8 cellular contexts compared by ENCODE assay signal in genomic region chrX:77785746-77786548, GRCh38. TPM values are rescaled to one million over a fixed set of nuclear protein-coding genes. Genes with fewer than 3 reads are reported as not detected.
DNase-seq lines count a peak whose midpoint lies in the region; ATAC-seq and TF ChIP-seq lines count a peak whose summit lies in the region.

A gene with protein sequence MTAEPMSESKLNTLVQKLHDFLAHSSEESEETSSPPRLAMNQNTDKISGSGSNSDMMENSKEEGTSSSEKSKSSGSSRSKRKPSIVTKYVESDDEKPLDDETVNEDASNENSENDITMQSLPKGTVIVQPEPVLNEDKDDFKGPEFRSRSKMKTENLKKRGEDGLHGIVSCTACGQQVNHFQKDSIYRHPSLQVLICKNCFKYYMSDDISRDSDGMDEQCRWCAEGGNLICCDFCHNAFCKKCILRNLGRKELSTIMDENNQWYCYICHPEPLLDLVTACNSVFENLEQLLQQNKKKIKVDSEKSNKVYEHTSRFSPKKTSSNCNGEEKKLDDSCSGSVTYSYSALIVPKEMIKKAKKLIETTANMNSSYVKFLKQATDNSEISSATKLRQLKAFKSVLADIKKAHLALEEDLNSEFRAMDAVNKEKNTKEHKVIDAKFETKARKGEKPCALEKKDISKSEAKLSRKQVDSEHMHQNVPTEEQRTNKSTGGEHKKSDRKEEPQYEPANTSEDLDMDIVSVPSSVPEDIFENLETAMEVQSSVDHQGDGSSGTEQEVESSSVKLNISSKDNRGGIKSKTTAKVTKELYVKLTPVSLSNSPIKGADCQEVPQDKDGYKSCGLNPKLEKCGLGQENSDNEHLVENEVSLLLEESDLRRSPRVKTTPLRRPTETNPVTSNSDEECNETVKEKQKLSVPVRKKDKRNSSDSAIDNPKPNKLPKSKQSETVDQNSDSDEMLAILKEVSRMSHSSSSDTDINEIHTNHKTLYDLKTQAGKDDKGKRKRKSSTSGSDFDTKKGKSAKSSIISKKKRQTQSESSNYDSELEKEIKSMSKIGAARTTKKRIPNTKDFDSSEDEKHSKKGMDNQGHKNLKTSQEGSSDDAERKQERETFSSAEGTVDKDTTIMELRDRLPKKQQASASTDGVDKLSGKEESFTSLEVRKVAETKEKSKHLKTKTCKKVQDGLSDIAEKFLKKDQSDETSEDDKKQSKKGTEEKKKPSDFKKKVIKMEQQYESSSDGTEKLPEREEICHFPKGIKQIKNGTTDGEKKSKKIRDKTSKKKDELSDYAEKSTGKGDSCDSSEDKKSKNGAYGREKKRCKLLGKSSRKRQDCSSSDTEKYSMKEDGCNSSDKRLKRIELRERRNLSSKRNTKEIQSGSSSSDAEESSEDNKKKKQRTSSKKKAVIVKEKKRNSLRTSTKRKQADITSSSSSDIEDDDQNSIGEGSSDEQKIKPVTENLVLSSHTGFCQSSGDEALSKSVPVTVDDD (N-terminal part only) (minus strand): TSS chrX:77786216. CDS start chrX:77786001, 215 bp downstream.

- H3K9ac ChIP-seq in GM23248 = peak within 1 kb of the TSS; percentile 99
- H3K9ac ChIP-seq in neural progenitor cell = peak within 1 kb of the TSS; percentile 98

- H3K27ac ChIP-seq in DOHH2 (ENCODE audit: low read depth, low read length) (peak within 1 kb of the TSS; percentile 77), GM23248 (peak within 1 kb of the TSS; percentile 90), foreskin keratinocyte (peak within 1 kb of the TSS; percentile 97), neural progenitor cell (peak within 1 kb of the TSS; percentile 98)

- H3K4me2 ChIP-seq in DOHH2 (ENCODE audit: low read length) = peak within 1 kb of the TSS; percentile 78
- peak within 1 kb of the TSS; percentile 78 for H3K4me2 ChIP-seq in GM23248 (ENCODE audit: unreplicated experiment)
- H3K4me2 ChIP-seq in neural progenitor cell = peak within 1 kb of the TSS; percentile 68

- no peaks in the 10 kb centered on the region for H3K9me3 ChIP-seq in DOHH2 (ENCODE audit: control insufficient read depth, insufficient read depth, low read length)
- no peaks in the 10 kb centered on the region for H3K9me3 ChIP-seq in GM23248 (ENCODE audit: low read depth)
- no peaks in the 10 kb centered on the region for H3K9me3 ChIP-seq in neural progenitor cell (ENCODE audit: low read depth)

- H3K9me2 ChIP-seq in DOHH2 (replicated peaks; ENCODE audit: control insufficient read depth, low read length) (no peaks in the 10 kb centered on the region), GM23248 (ENCODE audit: insufficient read depth) (no peaks in the 10 kb centered on the region)

- peak within 1 kb of the TSS; percentile 95 for H2AFZ ChIP-seq in GM23248
- peak within 1 kb of the TSS; percentile 65 for H2AFZ ChIP-seq in neural progenitor cell (replicated peaks)

- peak within 1 kb of the TSS; percentile 100 for H3K4me3 Mint-ChIP-seq in neural progenitor cell

- H3K27me3 ChIP-seq in DOHH2 (ENCODE audit: control insufficient read depth, low read length) (no peaks in the 10 kb centered on the region), GM23248 (replicated peaks; ENCODE audit: insufficient read depth) (no peaks in the 10 kb centered on the region), foreskin keratinocyte (no peaks in the 10 kb centered on the region), neural progenitor cell (no peaks in the 10 kb centered on the region)

- H3K9me3 Mint-ChIP-seq in neural progenitor cell = peaks cover 14% of the 10 kb centered on the region

- peak; percentile 93 for ATAC-seq in foreskin keratinocyte

- DNase-seq in GM23248 = peak; percentile 87
- peak; percentile 75 for DNase-seq in LoVo (ENCODE audit: low spot score)
- peak; percentile 68 for DNase-seq in SIG-M5 (lab: John Stamatoyannopoulos, UW)
- DNase-seq in activated gamma-delta T cell treated with Interleukin-2 at 50 U/mL for 16 hours = peak; percentile 67
- peak; percentile 33 to 63 for DNase-seq in foreskin keratinocyte
- peak; percentile 85 for DNase-seq in neural progenitor cell (ENCODE audit: low spot score)
- DNase-seq in stromal cell of bone marrow (ENCODE audit: low read depth) = peak; percentile 59

- peaks cover 3% of the 10 kb centered on the region for H3K27me3 Mint-ChIP-seq in neural progenitor cell (ENCODE audit: insufficient read depth, low read depth)

- peaks cover 23% of the 10 kb centered on the region for H3K4me1 ChIP-seq in DOHH2 (ENCODE audit: control insufficient read depth, low read length)
- H3K4me1 ChIP-seq in GM23248 (ENCODE audit: insufficient read depth) = peaks cover 7% of the 10 kb centered on the region
- no peaks in the 10 kb centered on the region for H3K4me1 ChIP-seq in foreskin keratinocyte
- no peaks in the 10 kb centered on the region for H3K4me1 ChIP-seq in neural progenitor cell

- 0% methylated on average over 22 to 40 of the region's 48 CpGs for WGBS in GM23248 (ENCODE audit: low coverage in 1 of 2, low lambda C conversion rate in 2 of 2, missing lambda C conversion rate in 2 of 2), 2 experiments

- peak within 1 kb of the TSS; percentile 88 for H3K4me3 ChIP-seq in DOHH2 (ENCODE audit: low read length)
- H3K4me3 ChIP-seq in GM23248 = peak within 1 kb of the TSS; percentile 87
- H3K4me3 ChIP-seq in neural progenitor cell = peak within 1 kb of the TSS; percentile 80

- H3F3A ChIP-seq in DOHH2 (ENCODE audit: control insufficient read depth, insufficient read depth) = no peaks in the 10 kb centered on the region
- H3F3A ChIP-seq in GM23248 (ENCODE audit: insufficient read depth) = no peaks in the 10 kb centered on the region
- no peaks in the 10 kb centered on the region for H3F3A ChIP-seq in neural progenitor cell (ENCODE audit: low read depth)

- H3K36me3 Mint-ChIP-seq in neural progenitor cell = peaks cover 8% of the 10 kb centered on the region

- H3K36me3 ChIP-seq in DOHH2 (ENCODE audit: control insufficient read depth, low read length) (peaks cover 17% of the 10 kb centered on the region), GM23248 (ENCODE audit: low read depth) (no peaks in the 10 kb centered on the region), neural progenitor cell (no peaks in the 10 kb centered on the region)

- H3K79me2 ChIP-seq in DOHH2 (ENCODE audit: control insufficient read depth, low read length) (peaks cover 56% of the 10 kb centered on the region), GM23248 (ENCODE audit: insufficient read depth) (peaks cover 57% of the 10 kb centered on the region), neural progenitor cell (ENCODE audit: low read depth) (peaks cover 56% of the 10 kb centered on the region)

- H3K27ac Mint-ChIP-seq in neural progenitor cell = peak within 1 kb of the TSS; percentile 100

- in situ Hi-C loops in GM23248 (cut with MboI) = no loop called here

- H3K4me1 Mint-ChIP-seq in neural progenitor cell = no peaks in the 10 kb centered on the region

- H4K20me1 ChIP-seq in DOHH2 (ENCODE audit: control insufficient read depth, insufficient read depth, low read depth, low read length) (no peaks in the 10 kb centered on the region), GM23248 (ENCODE audit: insufficient read depth) (peaks cover 6% of the 10 kb centered on the region; the same call in 1 of the 2 replicates), neural progenitor cell (ENCODE audit: low read depth) (peaks cover 36% of the 10 kb centered on the region)

- no peak for TF ChIP-seq CTCF in DOHH2 (IDR thresholded peaks at IDR 0.05; ENCODE audit: low read depth, low read length, poor library complexity, severe bottlenecking)
- no peak for TF ChIP-seq CTCF in foreskin keratinocyte (conservative IDR thresholded peaks at IDR 0.05)
- TF ChIP-seq CTCF in neural progenitor cell (IDR thresholded peaks at IDR 0.05) = no peak

RNA-seq across cellular contexts. Expression of the gene that starts here (rescaled TPM):
- 35.2 and 74.6 TPM in 2 replicates for total RNA-seq in GM23248 (2014; rRNA removed; shearing (Covaris generic))
- 46.1 and 52.7 TPM in 2 replicates for polyA plus RNA-seq in GM23248 (2016; fragmentation: Nextera tagmentation; extraction: Ambion mirVana)
- 35.1 and 38.4 TPM in 2 replicates for total RNA-seq in foreskin keratinocyte
- polyA plus RNA-seq in foreskin keratinocyte = 4.0 and 4.2 TPM in 2 replicates
- total RNA-seq in neural progenitor cell (ENCODE audit: low replicate concordance) = 106 and 129 TPM in 2 replicates

Comparison
In these comparisons a context has a peak if more than half of its experiments do, and no peak if none do; other contexts are left out.
1. Peak in every context shown above with its lines: DNase-seq, ATAC-seq, H3K4me3 ChIP-seq and H3K27ac ChIP-seq.